ENCODE assay signal across 18 cellular contexts in genomic region chr11:1348146-1348545, GRCh38. TPM values are rescaled to one million over a fixed set of nuclear protein-coding genes. Genes with fewer than 3 reads are reported as not detected.
DNase-seq lines count a peak whose midpoint lies in the region; ATAC-seq and TF ChIP-seq lines count a peak whose summit lies in the region.
"Had no signal": no experiment of that assay in that cellular context is flagged by ENCODE, and none has a peak within 500 bp of the region (broad histone marks: within the 10 kb centered on the region; RNA-seq: fewer than 3 reads in every experiment).

No MANE protein-coding gene starts in this region.

- no peaks in the 10 kb centered on the region for H3K27me3 Mint-ChIP-seq in activated CD8-positive, alpha-beta memory T cell treated with anti-CD3 and anti-CD28 coated beads, Interleukin-2, amount 10 ng/mL, durations not matched to agents 7 days and 5 days
- peaks cover 37% of the 10 kb centered on the region for H3K27me3 Mint-ChIP-seq in chondrocyte (ENCODE audit: low read depth)
- H3K27me3 Mint-ChIP-seq in neural progenitor cell (ENCODE audit: insufficient read depth, low read depth), result peaks cover 10% of the 10 kb centered on the region

- H3F3A ChIP-seq in neural progenitor cell (ENCODE audit: low read depth), result peaks cover 5% of the 10 kb centered on the region

- no peak overlapping the region for H3K27ac Mint-ChIP-seq in activated CD8-positive, alpha-beta memory T cell treated with anti-CD3 and anti-CD28 coated beads, Interleukin-2, amount 10 ng/mL, durations not matched to agents 7 days and 5 days
- H3K27ac Mint-ChIP-seq in chondrocyte (ENCODE audit: unreplicated experiment) (no peak overlapping the region), neural progenitor cell (no peak overlapping the region)
- H3K27ac Mint-ChIP-seq: CD4-positive, CD25-positive, alpha-beta regulatory T cell; GM23338 had no signal

- peak; percentile 38 for DNase-seq in activated CD8-positive, alpha-beta memory T cell treated with anti-CD3 and anti-CD28 coated beads, Interleukin-2, amount 50 U/mL, for 48 hours
- no peak for DNase-seq in activated CD8-positive, alpha-beta memory T cell treated with anti-CD3 and anti-CD28 coated beads, Interleukin-2, amount 10 ng/mL, durations not matched to agents 7 days and 5 days
- DNase-seq in chondrocyte (ENCODE audit: low spot score) (peak; percentile 52), neural progenitor cell (ENCODE audit: low spot score) (no peak), spleen (peak; percentile 13), left lung (no peak), hippocampal formation (lab: John Stamatoyannopoulos, UW) (no peak), HT-29 (ENCODE audit: low spot score) (no peak)
- DNase-seq: 8988T; AML-193; Calu3; CD4-positive, CD25-positive, alpha-beta regulatory T cell; DMS79 treated with DMSO at 0.1 percent for 48 hours; EL had no signal

- intact Hi-C loops in spleen (cut with DNase I; ENCODE audit: low total_unique reads), result no loop called here
- intact Hi-C loops in left lung (cut with DNase I), result no loop called here

- no peak overlapping the region for H3K9ac ChIP-seq in neural progenitor cell
- H3K9ac ChIP-seq: BLaER1 had no signal

- no peaks in the 10 kb centered on the region for H3K79me2 ChIP-seq in neural progenitor cell (ENCODE audit: low read depth)

- TF ChIP-seq POLR2A in spleen (IDR thresholded peaks at IDR 0.05), result no peak

- no peak overlapping the region for H3K4me3 ChIP-seq in neural progenitor cell
- H3K4me3 ChIP-seq in spleen, result no peak overlapping the region
- no peak overlapping the region for H3K4me3 ChIP-seq in left lung
- H3K4me3 ChIP-seq: BLaER1, GM23338 had no signal

- WGBS in spleen, 5 donors, result 81 to 97% (median 90%) methylated on average over 12 of the region's 12 CpGs

- H3K27ac ChIP-seq in neural progenitor cell, result no peak overlapping the region
- H3K27ac ChIP-seq in spleen, result no peak overlapping the region
- H3K27ac ChIP-seq in left lung, result no peak overlapping the region
- H3K27ac ChIP-seq: BLaER1, HL-60 had no signal

- H3K36me3 Mint-ChIP-seq in activated CD8-positive, alpha-beta memory T cell treated with anti-CD3 and anti-CD28 coated beads, Interleukin-2, amount 10 ng/mL, durations not matched to agents 7 days and 5 days, result no peaks in the 10 kb centered on the region
- H3K36me3 Mint-ChIP-seq in chondrocyte (ENCODE audit: low read depth), result no peaks in the 10 kb centered on the region
- H3K36me3 Mint-ChIP-seq in neural progenitor cell, result no peaks in the 10 kb centered on the region
- H3K36me3 Mint-ChIP-seq: CD4-positive, CD25-positive, alpha-beta regulatory T cell had no signal

- no peak overlapping the region for H3K4me3 Mint-ChIP-seq in activated CD8-positive, alpha-beta memory T cell treated with anti-CD3 and anti-CD28 coated beads, Interleukin-2, amount 10 ng/mL, durations not matched to agents 7 days and 5 days
- H3K4me3 Mint-ChIP-seq in chondrocyte (ENCODE audit: unreplicated experiment) (no peak overlapping the region), neural progenitor cell (peak overlapping the region; percentile 48)
- H3K4me3 Mint-ChIP-seq: GM23338 had no signal

- no peaks in the 10 kb centered on the region for H3K27me3 ChIP-seq in neural progenitor cell
- H3K27me3 ChIP-seq in spleen (replicated peaks in 1 of 7), result peaks cover 0 to 10% (median 0%) of the 10 kb centered on the region in 7 donors
- peaks cover 0 to 50% of the 10 kb centered on the region in 2 donors for H3K27me3 ChIP-seq in left lung
- H3K27me3 ChIP-seq: BLaER1 had no signal

- CTCF ChIA-PET in activated CD8-positive, alpha-beta memory T cell treated with anti-CD3 and anti-CD28 coated beads, Interleukin-2, amount 10 ng/mL, durations not matched to agents 7 days and 5 days (lab: Charles Lee), result no interaction called here

- ATAC-seq in activated CD8-positive, alpha-beta memory T cell treated with anti-CD3 and anti-CD28 coated beads, Interleukin-2, amount 10 ng/mL, durations not matched to agents 7 days and 5 days, result no peak
- no peak for ATAC-seq in left lung
- ATAC-seq: HCT116 had no signal

- TF ChIP-seq CTCF in chondrocyte (IDR thresholded peaks at IDR 0.05) (no peak), neural progenitor cell (IDR thresholded peaks at IDR 0.05) (no peak), spleen (IDR thresholded peaks at IDR 0.05 in 8 of 11, conservative IDR thresholded peaks at IDR 0.05 in 3 of 11) (no peak), left lung (IDR thresholded peaks at IDR 0.05) (no peak)

- no peaks in the 10 kb centered on the region for H3K9me3 ChIP-seq in neural progenitor cell (ENCODE audit: low read depth)
- H3K9me3 ChIP-seq in spleen, result no peaks in the 10 kb centered on the region
- H3K9me3 ChIP-seq in left lung, result no peaks in the 10 kb centered on the region
- H3K9me3 ChIP-seq: BLaER1 had no signal

- H3K4me1 ChIP-seq in neural progenitor cell, result peaks cover 18% of the 10 kb centered on the region
- H3K4me1 ChIP-seq in spleen, result peaks cover 0 to 5% (median 0%) of the 10 kb centered on the region in 6 donors
- no peaks in the 10 kb centered on the region for H3K4me1 ChIP-seq in left lung
- H3K4me1 ChIP-seq: BLaER1 had no signal

- H2AFZ ChIP-seq in neural progenitor cell (replicated peaks), result no peak overlapping the region
- H2AFZ ChIP-seq: GM23338 had no signal

- H3K4me2 ChIP-seq in neural progenitor cell, result no peak overlapping the region
- H3K4me2 ChIP-seq: BLaER1, GM23338 had no signal

- H3K36me3 ChIP-seq in neural progenitor cell (no peaks in the 10 kb centered on the region), spleen (no peaks in the 10 kb centered on the region), left lung (no peaks in the 10 kb centered on the region)
- H3K36me3 ChIP-seq: BLaER1 had no signal

- no peaks in the 10 kb centered on the region for H3K9me3 Mint-ChIP-seq in activated CD8-positive, alpha-beta memory T cell treated with anti-CD3 and anti-CD28 coated beads, Interleukin-2, amount 10 ng/mL, durations not matched to agents 7 days and 5 days (ENCODE audit: low read depth)
- H3K9me3 Mint-ChIP-seq in chondrocyte (ENCODE audit: low read depth) (no peaks in the 10 kb centered on the region), neural progenitor cell (no peaks in the 10 kb centered on the region)
- H3K9me3 Mint-ChIP-seq: CD4-positive, CD25-positive, alpha-beta regulatory T cell; GM23338 had no signal

- H4K20me1 ChIP-seq in neural progenitor cell (ENCODE audit: low read depth), result no peaks in the 10 kb centered on the region
- H4K20me1 ChIP-seq: BLaER1 had no signal

- H3K4me1 Mint-ChIP-seq in activated CD8-positive, alpha-beta memory T cell treated with anti-CD3 and anti-CD28 coated beads, Interleukin-2, amount 10 ng/mL, durations not matched to agents 7 days and 5 days, result peaks cover 19% of the 10 kb centered on the region
- H3K4me1 Mint-ChIP-seq in chondrocyte (ENCODE audit: low read depth), result no peaks in the 10 kb centered on the region
- H3K4me1 Mint-ChIP-seq in neural progenitor cell, result peaks cover 25% of the 10 kb centered on the region

RNA-seq across cellular contexts. Expression of gene TOLLIP, which starts 38.7 kb away (rescaled TPM):
- total RNA-seq in activated CD8-positive, alpha-beta memory T cell treated with anti-CD3 and anti-CD28 coated beads, Interleukin-2, amount 10 ng/mL, durations not matched to agents 7 days and 5 days, result 10 to 100 TPM; 33.3 to 35.8 TPM
- 54.9 to 60.9 TPM (median 58.4 TPM) in 3 replicates for total RNA-seq in chondrocyte
- 8.5 and 17.5 TPM in 2 replicates for total RNA-seq in neural progenitor cell (ENCODE audit: low replicate concordance)
- total RNA-seq in spleen, result 10 to 100 TPM; 44.3 to 67.4 (median 59.8) TPM
- 10 to 100 TPM; 16.1 to 35.8 (median 18.7) TPM for polyA plus RNA-seq in spleen
- 10 to 100 TPM; 54.7 to 63.5 TPM for total RNA-seq in left lung
- 53.6 and 91.6 TPM in 2 replicates for total RNA-seq in HT-29 (2014; rRNA removed; shearing (Covaris generic))

RNA-seq across cellular contexts. Expression of gene BRSK2, which starts 41.6 kb away (rescaled TPM):
- total RNA-seq in activated CD8-positive, alpha-beta memory T cell treated with anti-CD3 and anti-CD28 coated beads, Interleukin-2, amount 10 ng/mL, durations not matched to agents 7 days and 5 days, result under 1 TPM in 1 of 2 experiments, not detected in 1; 0.40 TPM
- total RNA-seq in chondrocyte (1.8 to 6.9 TPM (median 6.0 TPM) in 3 replicates), neural progenitor cell (ENCODE audit: low replicate concordance) (8.2 and 13.8 TPM in 2 replicates), spleen (under 1 TPM; 0.26 to 0.77 (median 0.47) TPM), left lung (under 1 TPM; 0.13 to 0.32 TPM)
- polyA plus RNA-seq in spleen, result 1 to 10 TPM in 1 of 3 donors, under 1 TPM in 2; 0.17 to 1.5 (median 0.32) TPM
- total RNA-seq in HT-29 (2014; rRNA removed; shearing (Covaris generic)), result 0.52 and 0.76 TPM in 2 replicates

Comparison
In these comparisons a context has a peak if more than half of its experiments do, and no peak if none do; other contexts are left out.
1. DNase-seq: peak in activated CD8-positive, alpha-beta memory T cell treated with anti-CD3 and anti-CD28 coated beads, Interleukin-2, amount 50 U/mL, for 48 hours (single experiment), chondrocyte (single experiment) and spleen (single experiment); none in activated CD8-positive, alpha-beta memory T cell treated with anti-CD3 and anti-CD28 coated beads, Interleukin-2, amount 10 ng/mL, durations not matched to agents 7 days and 5 days (single experiment), neural progenitor cell (single experiment), left lung (0 of 2), hippocampal formation (0 of 2) and HT-29 (single experiment).